11 cellular contexts compared by ENCODE assay signal in the genomic region with DNA sequence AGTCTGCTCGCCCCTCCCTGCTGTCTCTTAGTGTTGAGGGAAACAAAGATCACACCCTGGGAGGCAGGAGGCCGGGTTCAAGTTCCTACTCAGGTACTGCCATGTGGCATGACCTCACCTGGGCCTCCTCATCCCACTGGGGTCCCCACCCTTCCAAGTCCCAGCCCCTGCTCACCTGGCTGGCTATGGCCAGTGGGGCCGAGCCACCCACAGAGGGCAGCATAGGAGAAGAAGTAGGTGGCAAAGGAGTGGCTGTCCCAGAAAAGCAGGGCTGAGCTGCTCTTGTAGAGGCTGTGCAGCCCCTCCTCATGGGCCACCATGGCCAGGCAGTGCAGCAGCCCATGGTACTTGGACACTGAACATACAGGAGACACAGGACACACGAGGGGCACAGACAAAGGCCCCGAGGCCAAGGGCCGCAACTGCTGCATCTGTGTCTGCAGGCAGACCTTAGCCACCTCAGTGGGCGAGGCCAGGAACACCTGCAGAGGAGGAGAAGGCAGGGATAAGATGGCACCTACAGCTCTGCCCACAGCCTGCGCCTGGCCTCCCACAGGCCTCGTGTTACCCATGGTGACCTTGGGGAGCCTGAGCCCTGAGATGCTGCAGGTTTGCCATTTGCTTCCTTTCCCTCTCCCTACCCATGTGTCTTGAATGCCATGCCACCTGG. TPM values are rescaled to one million over a fixed set of nuclear protein-coding genes. Genes with fewer than 3 reads are reported as not detected.
A peak's percentile ranks its signal among the peaks of the same experiment; 100 is the strongest.
DNase-seq lines count a peak whose midpoint lies in the region; ATAC-seq and TF ChIP-seq lines count a peak whose summit lies in the region.
"Had no signal": no experiment of that assay in that cellular context is flagged by ENCODE, and none has a peak within 500 bp of the region (broad histone marks: within the 10 kb centered on the region; RNA-seq: fewer than 3 reads in every experiment).

No MANE protein-coding gene starts in this region.

- no peak for ATAC-seq in activated CD8-positive, alpha-beta T cell treated with anti-CD3 and anti-CD28 coated beads for 36 hours
- ATAC-seq in naive thymus-derived CD4-positive, alpha-beta T cell = peak; percentile 66
- ATAC-seq in HG03139 (IDR thresholded peaks at IDR 0.05; ENCODE audit: unreplicated experiment) = no peak

- no peak overlapping the region for H3K27ac ChIP-seq in naive thymus-derived CD4-positive, alpha-beta T cell (ENCODE audit: low read depth, low read length)

- no peaks in the 10 kb centered on the region for H3K36me3 Mint-ChIP-seq in activated CD8-positive, alpha-beta T cell treated with anti-CD3 and anti-CD28 coated beads for 36 hours (ENCODE audit: low read depth)
- H3K36me3 Mint-ChIP-seq in naive thymus-derived CD4-positive, alpha-beta T cell = no peaks in the 10 kb centered on the region

- peak; percentile 63 for DNase-seq in DMS 273 (lab: John Stamatoyannopoulos, UW; ENCODE audit: unreplicated experiment)
- DNase-seq in DMS 273 treated with DMSO at 0.1 percent for 48 hours (lab: John Stamatoyannopoulos, UW) = no peak
- DNase-seq in KBM-7 = peak; percentile 46
- peak; percentile 22 for DNase-seq in activated CD8-positive, alpha-beta T cell treated with anti-CD3 and anti-CD28 coated beads for 36 hours
- DNase-seq in naive thymus-derived CD4-positive, alpha-beta T cell = peak in 5 of 9 donors; percentile 19 to 38 (median 32)
- no peak for DNase-seq in ecto neural progenitor cell (ENCODE audit: low spot score)
- DNase-seq in NCI-H226 = no peak
- DNase-seq: 8988T; activated CD4-positive, alpha-beta T cell treated with anti-CD3 and anti-CD28 coated beads for 48 hours; NCI-H2107 had no signal

- no peak overlapping the region for H3K4me3 ChIP-seq in naive thymus-derived CD4-positive, alpha-beta T cell (ENCODE audit: low read length)

- CTCF ChIA-PET in activated CD8-positive, alpha-beta T cell treated with anti-CD3 and anti-CD28 coated beads for 36 hours (lab: Charles Lee) = interaction anchor here (1.4 kb wide), 1 partner anchor 57 kb away, joined by 3 read pairs; no protein-coding TSS in a partner anchor
- CTCF ChIA-PET in naive thymus-derived CD4-positive, alpha-beta T cell (lab: Charles Lee) = interaction anchor here (0.9 to 1.2 kb wide), 2 partner anchors 10 to 23 kb away, joined by 3 to 4 read pairs; no protein-coding TSS in a partner anchor

- in situ Hi-C loops in KBM-7 (cut with MboI; ENCODE audit: low pct_unique_long_range_greater_than_20kb, low sequenced_read_pairs) = no loop called here

- H3K27me3 Mint-ChIP-seq in activated CD8-positive, alpha-beta T cell treated with anti-CD3 and anti-CD28 coated beads for 36 hours = no peaks in the 10 kb centered on the region
- H3K27me3 Mint-ChIP-seq in naive thymus-derived CD4-positive, alpha-beta T cell = no peaks in the 10 kb centered on the region

- no peaks in the 10 kb centered on the region for H3K27me3 ChIP-seq in naive thymus-derived CD4-positive, alpha-beta T cell (ENCODE audit: control insufficient read depth in 2 of 2, insufficient read depth in 2 of 2, low read length in 2 of 2)

- H3K9me3 ChIP-seq in naive thymus-derived CD4-positive, alpha-beta T cell (ENCODE audit: control insufficient read depth in 2 of 3, low read length in 3 of 3) = no peaks in the 10 kb centered on the region

- POLR2A ChIA-PET in activated CD8-positive, alpha-beta T cell treated with anti-CD3 and anti-CD28 coated beads for 36 hours (lab: Charles Lee) = no interaction called here
- POLR2A ChIA-PET in naive thymus-derived CD4-positive, alpha-beta T cell (lab: Charles Lee) = interaction anchor here (1.4 kb wide), 1 partner anchor 10 kb away, joined by 5 read pairs; no protein-coding TSS in a partner anchor

- no peaks in the 10 kb centered on the region for H3K9me3 Mint-ChIP-seq in activated CD8-positive, alpha-beta T cell treated with anti-CD3 and anti-CD28 coated beads for 36 hours
- H3K9me3 Mint-ChIP-seq in naive thymus-derived CD4-positive, alpha-beta T cell = no peaks in the 10 kb centered on the region

- H3K4me1 Mint-ChIP-seq in activated CD8-positive, alpha-beta T cell treated with anti-CD3 and anti-CD28 coated beads for 36 hours (ENCODE audit: low read depth) = no peaks in the 10 kb centered on the region
- no peaks in the 10 kb centered on the region for H3K4me1 Mint-ChIP-seq in naive thymus-derived CD4-positive, alpha-beta T cell

- no peaks in the 10 kb centered on the region for H3K4me1 ChIP-seq in naive thymus-derived CD4-positive, alpha-beta T cell (ENCODE audit: control insufficient read depth in 2 of 2, insufficient read depth in 2 of 2, low read length in 2 of 2)

- TF ChIP-seq CTCF in activated CD8-positive, alpha-beta T cell treated with anti-CD3 and anti-CD28 coated beads for 36 hours (IDR thresholded peaks at IDR 0.05) = no peak

- no peaks in the 10 kb centered on the region for H3K36me3 ChIP-seq in naive thymus-derived CD4-positive, alpha-beta T cell (ENCODE audit: control insufficient read depth in 2 of 3, insufficient read depth in 3 of 3, low read length in 3 of 3)

- H3K4me3 Mint-ChIP-seq in activated CD8-positive, alpha-beta T cell treated with anti-CD3 and anti-CD28 coated beads for 36 hours = no peak overlapping the region
- H3K4me3 Mint-ChIP-seq in naive thymus-derived CD4-positive, alpha-beta T cell = no peak overlapping the region

- intact Hi-C loops in activated CD8-positive, alpha-beta T cell treated with anti-CD3 and anti-CD28 coated beads for 36 hours (cut with micrococcal nuclease) = no loop called here
- intact Hi-C loops in naive thymus-derived CD4-positive, alpha-beta T cell (cut with micrococcal nuclease) = loop anchor here (1.0 kb wide), 2 partner anchors 21 to 167 kb away; no protein-coding TSS in a partner anchor

- no peak overlapping the region for H3K27ac Mint-ChIP-seq in activated CD8-positive, alpha-beta T cell treated with anti-CD3 and anti-CD28 coated beads for 36 hours
- H3K27ac Mint-ChIP-seq in naive thymus-derived CD4-positive, alpha-beta T cell = no peak overlapping the region

RNA-seq across cellular contexts. Expression of gene MPEG1, which starts 50.6 kb away (rescaled TPM):
- not detected for total RNA-seq in activated CD8-positive, alpha-beta T cell treated with anti-CD3 and anti-CD28 coated beads for 36 hours
- 100 to 1,000 TPM in 1 of 5 experiments, 10 to 100 TPM in 1, 1 to 10 TPM in 2, not detected in 1; 4.2 to 187 (median 13.8) TPM for total RNA-seq in naive thymus-derived CD4-positive, alpha-beta T cell
- under 1 TPM; 0.26 to 0.53 TPM for polyA plus RNA-seq in naive thymus-derived CD4-positive, alpha-beta T cell

Comparison
In these comparisons a context has a peak if more than half of its experiments do, and no peak if none do; other contexts are left out.
1. DNase-seq: peak in DMS 273 (single experiment), KBM-7 (single experiment), activated CD8-positive, alpha-beta T cell treated with anti-CD3 and anti-CD28 coated beads for 36 hours (single experiment) and naive thymus-derived CD4-positive, alpha-beta T cell (5 of 9); none in DMS 273 treated with DMSO at 0.1 percent for 48 hours (single experiment), ecto neural progenitor cell (single experiment) and NCI-H226 (single experiment).